ENCODE assay signal across 8 cellular contexts in the genomic region with DNA sequence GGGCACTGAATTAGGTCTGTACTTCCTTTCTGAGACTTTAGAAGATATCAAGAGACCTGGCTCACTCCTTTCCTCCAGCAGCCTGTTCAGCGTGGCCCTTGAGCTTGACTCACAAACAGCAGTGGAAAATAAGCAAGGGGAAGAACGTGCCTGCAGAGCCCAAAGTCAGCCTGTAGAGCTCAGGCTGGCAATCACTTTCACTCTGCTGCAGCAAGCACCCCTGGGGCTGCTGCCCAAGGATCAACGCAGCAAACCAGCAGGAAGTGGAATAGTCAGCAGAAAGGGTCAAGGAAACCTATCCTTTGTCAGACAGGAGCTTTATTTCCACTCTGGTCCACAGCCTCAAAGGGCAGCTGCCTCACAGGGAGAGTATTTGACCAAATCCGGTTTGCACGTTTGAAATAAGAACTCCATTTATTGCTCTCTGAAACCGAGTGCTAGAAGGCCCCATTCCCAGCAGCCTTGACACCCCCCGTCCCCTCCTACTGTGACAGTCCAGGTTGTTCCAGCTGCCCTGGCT.
DNase-seq lines count a peak whose midpoint lies in the region; ATAC-seq, FAIRE-seq and TF ChIP-seq lines count a peak whose summit lies in the region.

No MANE protein-coding gene starts in this region.

- H3F3A ChIP-seq in SU-DHL-6 (ENCODE audit: insufficient read depth), result no peaks in the 10 kb centered on the region

- H3K9ac ChIP-seq in SU-DHL-6 (ENCODE audit: low read length) (no peak overlapping the region), mucosa of rectum (ENCODE audit: low read depth in 1 of 2, low read length in 2 of 2) (peak overlapping the region in 1 of 2 donors; percentile 21)

- no peaks in the 10 kb centered on the region for H3K9me2 ChIP-seq in SU-DHL-6 (replicated peaks; ENCODE audit: insufficient read depth, low read length)

- no peak overlapping the region for H3K4me2 ChIP-seq in SU-DHL-6 (ENCODE audit: low read depth, low read length, poor library complexity, severe bottlenecking)

- no peak overlapping the region for H3K27ac ChIP-seq in SU-DHL-6 (ENCODE audit: low read depth, low read length)
- peak overlapping the region; percentile 79 to 89 for H3K27ac ChIP-seq in mucosa of rectum (ENCODE audit: low read depth in 2 of 2, low read length in 2 of 2)
- no peak overlapping the region for H3K27ac ChIP-seq in thoracic aorta

- ATAC-seq in HG02885 (IDR thresholded peaks at IDR 0.05; ENCODE audit: poor library complexity, unreplicated experiment) (peak; percentile 30), thoracic aorta (ENCODE audit: insufficient number of reproducible peaks, low FRiP score, low read depth) (no peak)

- H3K79me2 ChIP-seq in SU-DHL-6 (ENCODE audit: insufficient read depth, low read length), result no peaks in the 10 kb centered on the region

- FAIRE-seq in GM12891 (lab: Jason Lieb, UNC), result no peak
- FAIRE-seq in bronchial epithelial cell (lab: Jason Lieb, UNC), result peak; percentile 93

- TF ChIP-seq CTCF in SU-DHL-6 (IDR thresholded peaks at IDR 0.05; ENCODE audit: insufficient read depth, low read length, poor library complexity, severe bottlenecking) (no peak), bronchial epithelial cell (IDR thresholded peaks at IDR 0.05; ENCODE audit: insufficient read depth, low read length, severe bottlenecking) (no peak), thoracic aorta (IDR thresholded peaks at IDR 0.05) (no peak)

- no peaks in the 10 kb centered on the region for H4K20me1 ChIP-seq in SU-DHL-6 (ENCODE audit: low read depth, low read length)

- H3K36me3 ChIP-seq in SU-DHL-6 (ENCODE audit: low read length) (no peaks in the 10 kb centered on the region), bronchial epithelial cell (ENCODE audit: control insufficient read depth, insufficient read depth, low read length) (no peaks in the 10 kb centered on the region), mucosa of rectum (ENCODE audit: control insufficient read depth in 2 of 2, insufficient read depth in 2 of 2, low read length in 2 of 2) (no peaks in the 10 kb centered on the region), thoracic aorta (no peaks in the 10 kb centered on the region)

- H3K4me3 ChIP-seq in SU-DHL-6 (ENCODE audit: insufficient read depth, low read length, poor library complexity, severe bottlenecking), result no peak overlapping the region
- H3K4me3 ChIP-seq in bronchial epithelial cell (ENCODE audit: low read depth, low read length), result no peak overlapping the region
- H3K4me3 ChIP-seq in mucosa of rectum (ENCODE audit: low read length in 2 of 2), result no peak overlapping the region
- H3K4me3 ChIP-seq in thoracic aorta, result peak overlapping the region; percentile 37

- TF ChIP-seq POLR2A in GM12891 (IDR thresholded peaks at IDR 0.05; ENCODE audit: low read depth, low read length), result no peak

- no peaks in the 10 kb centered on the region for H3K27me3 ChIP-seq in SU-DHL-6 (ENCODE audit: low read length)
- no peaks in the 10 kb centered on the region for H3K27me3 ChIP-seq in bronchial epithelial cell (ENCODE audit: control insufficient read depth, insufficient read depth, low read length)
- no peaks in the 10 kb centered on the region for H3K27me3 ChIP-seq in mucosa of rectum (ENCODE audit: control insufficient read depth in 2 of 2, insufficient read depth in 2 of 2, low read length in 2 of 2)
- no peaks in the 10 kb centered on the region for H3K27me3 ChIP-seq in thoracic aorta (replicated peaks; ENCODE audit: insufficient read depth)

- H3K4me1 ChIP-seq in mucosa of rectum (ENCODE audit: control insufficient read depth in 2 of 2, insufficient read depth in 2 of 2, low read length in 2 of 2), result peaks cover 11 to 15% of the 10 kb centered on the region in 2 donors
- H3K4me1 ChIP-seq in thoracic aorta (ENCODE audit: control insufficient read depth in 1 of 2, low read depth in 2 of 2), result peaks cover 0 to 4% of the 10 kb centered on the region in 2 donors

- no peak for DNase-seq in GM12891 (ENCODE audit: insufficient read length, low spot score)
- DNase-seq in bronchial epithelial cell (ENCODE audit: low read depth), result no peak
- DNase-seq in thoracic aorta (ENCODE audit: low spot score), result no peak
- no peak for DNase-seq in 8988T
- no peak for DNase-seq in LoVo (ENCODE audit: low spot score)

- H2AFZ ChIP-seq in SU-DHL-6 (ENCODE audit: low read depth, low read length, severe bottlenecking), result peak overlapping the region; percentile 63

- H3K9me3 ChIP-seq in SU-DHL-6 (ENCODE audit: insufficient read depth, low read length) (no peaks in the 10 kb centered on the region), mucosa of rectum (ENCODE audit: control insufficient read depth in 2 of 2, low read length in 2 of 2) (no peaks in the 10 kb centered on the region), thoracic aorta (no peaks in the 10 kb centered on the region)

TF ChIP-seq in GM12891, 5 proteins besides CTCF, POLR2A, EP300 and RAD21:
- TF ChIP-seq PAX5 (IDR thresholded peaks at IDR 0.05; ENCODE audit: insufficient read depth, low read length, severe bottlenecking), result no peak
- TF ChIP-seq SPI1 (IDR thresholded peaks at IDR 0.05; ENCODE audit: low read depth, low read length), result 0 out of 2 replicates have a peak, but pooled peaks have one; percentile 19

Comparison
In these comparisons a context has a peak if more than half of its experiments do, and no peak if none do; other contexts are left out.
1. H3K27ac ChIP-seq: peak in mucosa of rectum (2 of 2); none in SU-DHL-6 (single experiment) and thoracic aorta (0 of 2).